ENCODE assay signal across 8 cellular contexts in the genomic region with DNA sequence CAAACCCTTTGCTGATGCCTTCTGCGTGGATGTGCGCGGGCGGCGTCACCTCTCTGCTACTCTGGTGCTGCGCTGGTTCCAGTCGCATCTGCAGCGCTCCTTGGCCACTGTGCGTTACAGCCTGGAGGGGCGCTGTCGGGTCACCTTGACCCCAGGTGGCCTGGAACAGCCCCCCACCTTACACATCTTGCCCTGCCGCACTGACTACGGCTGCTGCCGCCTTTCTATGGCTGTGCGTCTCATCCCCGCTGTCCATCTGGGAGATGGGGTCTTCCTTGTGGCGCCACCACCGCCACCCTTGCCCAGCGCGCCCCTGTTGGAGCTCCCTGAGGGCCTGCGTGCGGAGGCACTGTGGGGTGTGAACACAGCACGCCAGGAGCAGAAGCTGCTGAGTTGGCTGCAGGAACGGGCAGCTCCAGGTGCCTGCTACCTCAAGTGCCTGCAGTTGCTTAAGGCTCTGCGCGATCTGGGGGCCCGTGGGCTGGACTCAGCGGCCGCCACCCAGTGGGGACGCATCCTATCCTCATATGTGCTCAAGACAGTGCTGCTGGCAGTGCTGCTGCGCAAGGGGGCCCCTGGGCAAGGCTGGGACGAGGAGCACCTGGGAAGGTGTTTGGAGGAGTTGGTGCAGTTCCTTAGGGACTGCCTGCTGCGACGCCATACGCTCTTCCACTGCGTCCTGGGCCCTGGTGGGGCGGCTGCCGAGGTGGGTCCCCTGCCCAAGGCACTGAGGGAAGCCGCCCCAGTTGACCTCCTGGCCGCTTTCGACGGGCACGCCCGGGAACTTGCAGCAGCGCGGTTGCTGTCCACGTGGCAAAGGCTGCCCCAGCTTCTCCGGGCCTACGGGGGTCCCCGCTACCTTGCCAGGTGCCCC. TPM values are rescaled to one million over a fixed set of nuclear protein-coding genes. Genes with fewer than 3 reads are reported as not detected.
DNase-seq lines count a peak whose midpoint lies in the region; ATAC-seq and TF ChIP-seq lines count a peak whose summit lies in the region.

No MANE protein-coding gene starts in this region.

- no peaks in the 10 kb centered on the region for H3K9me2 ChIP-seq in GM23338 (ENCODE audit: insufficient read depth)

- H3K36me3 Mint-ChIP-seq in GM23338 (ENCODE audit: low read depth) = no peaks in the 10 kb centered on the region; the same call in 2 of the 3 replicates

- TF ChIP-seq CTCF in GM23338 (conservative IDR thresholded peaks at IDR 0.05; ENCODE audit: low read depth in 2 of 2) (peak; percentile 65 to 69), astrocyte of the cerebellum (IDR thresholded peaks at IDR 0.05; ENCODE audit: low read depth, low read length, missing control alignments) (no peak)

- peak; percentile 79 for ATAC-seq in GM23338

- H3K36me3 ChIP-seq in GM23338 (ENCODE audit: insufficient read depth) (no peaks in the 10 kb centered on the region), skeletal muscle satellite cell (ENCODE audit: insufficient read depth, low read length) (peaks cover 31% of the 10 kb centered on the region)

- H3K9me3 ChIP-seq in skeletal muscle satellite cell (replicated peaks; ENCODE audit: low read length) = no peaks in the 10 kb centered on the region

- peaks cover 19% of the 10 kb centered on the region for H3K4me1 Mint-ChIP-seq in GM23338

- peaks cover 53% of the 10 kb centered on the region for H3K27me3 ChIP-seq in GM23338 (ENCODE audit: insufficient read depth)
- no peaks in the 10 kb centered on the region for H3K27me3 ChIP-seq in skeletal muscle satellite cell (ENCODE audit: control insufficient read depth, insufficient read depth, low read length)

- H3F3A ChIP-seq in GM23338 (replicated peaks; ENCODE audit: low read depth) = no peaks in the 10 kb centered on the region

- DNase-seq in GM23338 (ENCODE audit: low spot score) = peak; percentile 82
- no peak for DNase-seq in astrocyte of the cerebellum (ENCODE audit: low read depth)
- peak; percentile 54 for DNase-seq in hepatic stellate cell (ENCODE audit: low spot score)
- no peak for DNase-seq in globus pallidus (ENCODE audit: low spot score)
- DNase-seq in OCI-M1 (lab: John Stamatoyannopoulos, UW) = no peak
- DNase-seq in Ammon's horn (ENCODE audit: low spot score) = no peak
- no peak for DNase-seq in NCI-H1930 (lab: John Stamatoyannopoulos, UW)

- 0 out of 2 replicates have a peak, but pooled peaks cover 5% of the 10 kb centered on the region for H4K20me1 ChIP-seq in GM23338 (replicated peaks; ENCODE audit: insufficient read depth)

- in situ Hi-C loops in astrocyte of the cerebellum (cut with HindIII; ENCODE audit: low sequenced_read_pairs) = no loop called here

- H3K4me3 ChIP-seq in GM23338 (peak overlapping the region; percentile 58), astrocyte of the cerebellum (ENCODE audit: low read depth, low read length) (peak overlapping the region; percentile 49), skeletal muscle satellite cell (ENCODE audit: low read length) (peak overlapping the region; percentile 93)

- H3K4me1 ChIP-seq in GM23338 (ENCODE audit: insufficient read depth) = peaks cover 14% of the 10 kb centered on the region
- peaks cover 65% of the 10 kb centered on the region for H3K4me1 ChIP-seq in skeletal muscle satellite cell (ENCODE audit: control insufficient read depth, insufficient read depth, low read length)

- H3K4me2 ChIP-seq in GM23338 (peak overlapping the region; percentile 79), skeletal muscle satellite cell (ENCODE audit: low read length) (peak overlapping the region; percentile 98)

- no peak overlapping the region for H3K27ac Mint-ChIP-seq in GM23338

- H3K9ac ChIP-seq in skeletal muscle satellite cell (ENCODE audit: low read depth, low read length) = peak overlapping the region; percentile 97

- H3K4me3 Mint-ChIP-seq in GM23338 = peak overlapping the region; percentile 51

- peak overlapping the region; percentile 92 for H2AFZ ChIP-seq in GM23338

- peaks cover 24% of the 10 kb centered on the region for H3K27me3 Mint-ChIP-seq in GM23338 (ENCODE audit: insufficient read depth, low read depth, poor library complexity)

- H3K9me3 Mint-ChIP-seq in GM23338 = no peaks in the 10 kb centered on the region

- no peaks in the 10 kb centered on the region for H3K79me2 ChIP-seq in GM23338 (replicated peaks; ENCODE audit: insufficient read depth)

- no peak overlapping the region for H3K27ac ChIP-seq in GM23338 (ENCODE audit: low read depth)

TF ChIP-seq in GM23338, 12 proteins besides CTCF, POLR2A, EP300 and RAD21:
- TF ChIP-seq JUNB (IDR thresholded peaks at IDR 0.05; ENCODE audit: unreplicated experiment) = no peak
- no peak for TF ChIP-seq EZH2 (IDR thresholded peaks at IDR 0.05; ENCODE audit: low read depth, unreplicated experiment)
- TF ChIP-seq, protein P1, sequence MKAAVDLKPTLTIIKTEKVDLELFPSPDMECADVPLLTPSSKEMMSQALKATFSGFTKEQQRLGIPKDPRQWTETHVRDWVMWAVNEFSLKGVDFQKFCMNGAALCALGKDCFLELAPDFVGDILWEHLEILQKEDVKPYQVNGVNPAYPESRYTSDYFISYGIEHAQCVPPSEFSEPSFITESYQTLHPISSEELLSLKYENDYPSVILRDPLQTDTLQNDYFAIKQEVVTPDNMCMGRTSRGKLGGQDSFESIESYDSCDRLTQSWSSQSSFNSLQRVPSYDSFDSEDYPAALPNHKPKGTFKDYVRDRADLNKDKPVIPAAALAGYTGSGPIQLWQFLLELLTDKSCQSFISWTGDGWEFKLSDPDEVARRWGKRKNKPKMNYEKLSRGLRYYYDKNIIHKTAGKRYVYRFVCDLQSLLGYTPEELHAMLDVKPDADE (IDR thresholded peaks at IDR 0.05) = no peak
- TF ChIP-seq ZNF114 (CRISPR knock-in tag; IDR thresholded peaks at IDR 0.05) = no peak
- TF ChIP-seq POLR2AphosphoS5 (IDR thresholded peaks at IDR 0.05; ENCODE audit: low read depth) = no peak
TF ChIP-seq in GM23338: peak in this region for 0.

RNA-seq across cellular contexts. Expression of a gene that starts 1.6 kb away (rescaled TPM):
- 5.7 and 8.3 TPM in 2 replicates for total RNA-seq in GM23338 (2014; rRNA removed; shearing (Covaris generic))
- polyA plus RNA-seq in GM23338 (2016; fragmentation: Nextera tagmentation; extraction: Ambion mirVana) = 0.94 TPM in 2 replicates
- 58.1 and 59.6 TPM in 2 replicates for total RNA-seq in skeletal muscle satellite cell (2012; rRNA removed)

RNA-seq across cellular contexts. Expression of a gene that starts 48.0 kb away (rescaled TPM):
- total RNA-seq in GM23338 (2014; rRNA removed; shearing (Covaris generic)) = 17.4 and 17.9 TPM in 2 replicates
- polyA plus RNA-seq in GM23338 (2016; fragmentation: Nextera tagmentation; extraction: Ambion mirVana) = 19.3 and 21.7 TPM in 2 replicates
- 9.4 and 10.5 TPM in 2 replicates for total RNA-seq in skeletal muscle satellite cell (2012; rRNA removed)

RNA-seq across cellular contexts. Expression of a gene that starts 52.7 kb away (rescaled TPM):
- total RNA-seq in GM23338 (2014; rRNA removed; shearing (Covaris generic)) = 6.9 and 9.5 TPM in 2 replicates
- 5.3 and 6.1 TPM in 2 replicates for polyA plus RNA-seq in GM23338 (2016; fragmentation: Nextera tagmentation; extraction: Ambion mirVana)
- total RNA-seq in skeletal muscle satellite cell (2012; rRNA removed) = not detected in 2 replicates

Comparison
In these comparisons a context has a peak if more than half of its experiments do, and no peak if none do; other contexts are left out.
1. DNase-seq: peak in GM23338 (single experiment) and hepatic stellate cell (single experiment); none in astrocyte of the cerebellum (single experiment), globus pallidus (single experiment), OCI-M1 (single experiment), Ammon's horn (single experiment) and NCI-H1930 (0 of 2).
2. Peak in every context shown above with its lines, with median percentiles within 50 percentile points of each other: H3K4me3 ChIP-seq.